In genomic region chr2:225100856-225101294, GRCh38 we compare ENCODE assay signal across 11 cellular contexts. TPM values are rescaled to one million over a fixed set of nuclear protein-coding genes. Genes with fewer than 3 reads are reported as not detected.
DNase-seq lines count a peak whose midpoint lies in the region; ATAC-seq, FAIRE-seq and TF ChIP-seq lines count a peak whose summit lies in the region.
"Had no signal": no experiment of that assay in that cellular context is flagged by ENCODE, and none has a peak within 500 bp of the region (broad histone marks: within the 10 kb centered on the region; RNA-seq: fewer than 3 reads in every experiment).

No MANE protein-coding gene starts in this region.

- POLR2A ChIA-PET in HepG2 (lab: Yijun Ruan, JAX): no interaction called here

- peaks cover 17% of the 10 kb centered on the region for H3K4me1 Mint-ChIP-seq in Calu3 (ENCODE audit: low read depth, unreplicated experiment)

- H3K4me1 ChIP-seq in HepG2 (ENCODE audit: insufficient read depth, low read length): no peaks in the 10 kb centered on the region
- H3K4me1 ChIP-seq in right lobe of liver: no peaks in the 10 kb centered on the region

- BruUV-seq in HepG2 (replicated peaks; lab: Mats Ljungman, UMichigan) (no TSS peak), Calu3 (replicated peaks; lab: Mats Ljungman, UMichigan) (no TSS peak)

- TF ChIP-seq EP300 in HepG2 (IDR thresholded peaks at IDR 0.05; ENCODE audit: low read depth in 2 of 2, low read length in 2 of 2) (no peak), HepG2 (CRISPR knock-in tag; IDR thresholded peaks at IDR 0.05; ENCODE audit: borderline replicate concordance) (no peak)

- no peak overlapping the region for H3K9ac ChIP-seq in HepG2 (ENCODE audit: insufficient read depth, low read depth, low read length)

- no peaks in the 10 kb centered on the region for H3K36me3 ChIP-seq in HepG2 (replicated peaks in 1 of 2; ENCODE audit: control insufficient read depth in 1 of 2, insufficient read depth in 2 of 2, low read length in 2 of 2)
- H3K36me3 ChIP-seq in right lobe of liver: no peaks in the 10 kb centered on the region

- no peaks in the 10 kb centered on the region for H3K27me3 Mint-ChIP-seq in Calu3 (ENCODE audit: unreplicated experiment)
- H3K27me3 Mint-ChIP-seq: activated T-cell treated with anti-CD3 and anti-CD28 coated beads, Interleukin-2, amount 50 U/mL, for 24 hours had no signal

- H3K4me3 ChIP-seq in HepG2 (replicated peaks in 1 of 3; ENCODE audit: insufficient read depth in 1 of 3, low read depth in 2 of 3, low read length in 3 of 3): no peak overlapping the region
- H3K4me3 ChIP-seq in right lobe of liver: no peak overlapping the region

- H3K27ac ChIP-seq in HepG2 (ENCODE audit: extremely low read length, insufficient read depth, low read length) (no peak overlapping the region), right lobe of liver (no peak overlapping the region)

- in situ Hi-C loops in HepG2 (cut with HindIII; ENCODE audit: extremely low pct_ligation_motif_present, low pct_unique_long_range_greater_than_20kb): no loop called here

- no peak for TF ChIP-seq RAD21 in HepG2 (CRISPR knock-in tag; IDR thresholded peaks at IDR 0.05)

- TF ChIP-seq POLR2A in HepG2 (IDR thresholded peaks at IDR 0.05; ENCODE audit: insufficient read depth in 1 of 2, low read depth in 2 of 2, low read length in 2 of 2): no peak
- TF ChIP-seq POLR2A in right lobe of liver (IDR thresholded peaks at IDR 0.05): no peak

- no peaks in the 10 kb centered on the region for H3K79me2 ChIP-seq in HepG2 (ENCODE audit: insufficient read depth, low read length)

- WGBS in HepG2 (ENCODE audit: low lambda C conversion rate): 0% methylated on average over 1 of the region's 1 CpG
- whole genome bisulfite sequencing in right lobe of liver (ENCODE audit: insufficient coverage, low coverage, low lambda C conversion rate, missing lambda C conversion rate): 35% methylated on average over 1 of the region's 1 CpG

- ATAC-seq in HepG2: no peak
- ATAC-seq in right lobe of liver: no peak
- ATAC-seq in SK-N-SH treated with all-trans-retinoic acid at 6 μM for 48 hours: peak; percentile 77

- FAIRE-seq in HepG2 (lab: Jason Lieb, UNC) (no peak), urothelium cell line (lab: Jason Lieb, UNC) (no peak)

- no peaks in the 10 kb centered on the region for H3K9me3 Mint-ChIP-seq in Calu3 (ENCODE audit: low read depth, unreplicated experiment)
- H3K9me3 Mint-ChIP-seq: activated T-cell treated with anti-CD3 and anti-CD28 coated beads, Interleukin-2, amount 50 U/mL, for 24 hours had no signal

- no peak for DNase-seq in HepG2 (ENCODE audit: low spot score)
- DNase-seq in right lobe of liver: no peak
- DNase-seq in fibroblast of the conjunctiva (ENCODE audit: low read depth): peak; percentile 72
- DNase-seq in urothelium cell line (ENCODE audit: low spot score): peak; percentile 60
- no peak for DNase-seq in Calu3
- no peak for DNase-seq in NCI-H748 treated with DMSO at 0.1 percent for 48 hours (lab: John Stamatoyannopoulos, UW)
- DNase-seq in KG1 (lab: John Stamatoyannopoulos, UW): no peak
- DNase-seq: activated T-cell treated with anti-CD3 and anti-CD28 coated beads, Interleukin-2, amount 50 U/mL, for 24 hours; C1 segment of cervical spinal cord; Kasumi-1 had no signal

- no peaks in the 10 kb centered on the region for H4K20me1 ChIP-seq in HepG2 (ENCODE audit: insufficient read depth, low read length)

- no peak overlapping the region for H3K4me3 Mint-ChIP-seq in Calu3 (ENCODE audit: low read depth, unreplicated experiment)
- H3K4me3 Mint-ChIP-seq: activated T-cell treated with anti-CD3 and anti-CD28 coated beads, Interleukin-2, amount 50 U/mL, for 24 hours had no signal

- TF ChIP-seq CTCF in HepG2 (CRISPR knock-in tag; IDR thresholded peaks at IDR 0.05) (no peak), right lobe of liver (IDR thresholded peaks at IDR 0.05) (no peak), Calu3 (IDR thresholded peaks at IDR 0.05; ENCODE audit: unreplicated experiment) (no peak)

- no peak overlapping the region for H3K4me2 ChIP-seq in HepG2 (ENCODE audit: low read depth, low read length)

- intact Hi-C loops in HepG2 (cut with micrococcal nuclease; ENCODE audit: unreplicated experiment): no loop called here
- intact Hi-C loops in right lobe of liver (cut with DNase I): no loop called here
- intact Hi-C loops in Calu3 (cut with micrococcal nuclease; ENCODE audit: unreplicated experiment): no loop called here

- H3K27me3 ChIP-seq in HepG2 (ENCODE audit: control insufficient read depth in 1 of 2, insufficient read depth in 2 of 2, low read length in 2 of 2): no peaks in the 10 kb centered on the region; a peak in 1 of 5 replicates
- no peaks in the 10 kb centered on the region for H3K27me3 ChIP-seq in right lobe of liver

- no peaks in the 10 kb centered on the region for H3K36me3 Mint-ChIP-seq in Calu3 (ENCODE audit: insufficient read depth, unreplicated experiment)

- CTCF ChIA-PET in HepG2 (lab: Yijun Ruan, JAX; ENCODE audit: low intra/inter-chr PET ratio, low total read pairs) (no interaction called here), Calu3 (lab: Charles Lee) (interaction anchor here (0.6 kb wide), 1 partner anchor 687 kb away, joined by 3 read pairs; no protein-coding TSS in a partner anchor)

- H3K27ac Mint-ChIP-seq in Calu3 (ENCODE audit: unreplicated experiment): no peak overlapping the region
- H3K27ac Mint-ChIP-seq: activated T-cell treated with anti-CD3 and anti-CD28 coated beads, Interleukin-2, amount 50 U/mL, for 24 hours had no signal

- no peaks in the 10 kb centered on the region for H3K9me3 ChIP-seq in HepG2 (ENCODE audit: low read length)
- H3K9me3 ChIP-seq in right lobe of liver: no peaks in the 10 kb centered on the region

- no peak overlapping the region for H2AFZ ChIP-seq in HepG2 (ENCODE audit: low read length)

TF ChIP-seq in HepG2, 621 proteins besides CTCF, POLR2A, EP300 and RAD21:
- no peak for TF ChIP-seq BORCS8-MEF2B (CRISPR knock-in tag; IDR thresholded peaks at IDR 0.05)
- 0 out of 2 replicates have a peak, but pooled peaks have one; percentile 17 for TF ChIP-seq NFE2L2 (IDR thresholded peaks at IDR 0.05; ENCODE audit: low read length)
- TF ChIP-seq PHB2 (IDR thresholded peaks at IDR 0.05; ENCODE audit: partially characterized antibody): no peak
- TF ChIP-seq NCOA1 (CRISPR knock-in tag; IDR thresholded peaks at IDR 0.05): no peak
- 0 out of 2 replicates have a peak, but pooled peaks have one; percentile 19 for TF ChIP-seq NFE2 (CRISPR knock-in tag; IDR thresholded peaks at IDR 0.05)
- TF ChIP-seq ATRX (CRISPR knock-in tag; IDR thresholded peaks at IDR 0.05; ENCODE audit: borderline replicate concordance): no peak

TF ChIP-seq in SK-N-SH treated with all-trans-retinoic acid at 6 μM for 48 hours, 23 proteins besides CTCF, POLR2A, EP300 and RAD21:
- TF ChIP-seq ISL1 (CRISPR knock-in tag; IDR thresholded peaks at IDR 0.05) (peak; percentile 74), ZFP3 (CRISPR knock-in tag; IDR thresholded peaks at IDR 0.05) (no peak)
TF ChIP-seq in SK-N-SH treated with all-trans-retinoic acid at 6 μM for 48 hours: peak in this region for 1.

RNA-seq across cellular contexts. Expression of gene DOCK10, which starts 58.6 kb away (rescaled TPM):
- total RNA-seq in HepG2 (2016; rRNA removed; fragmentation: Illumina TruSeq; extraction: Trizol): not detected in 2 replicates
- not detected in 2 replicates for total RNA-seq in HepG2 (2016; cell fraction: cytosol; rRNA removed; fragmentation: Illumina TruSeq; extraction: Trizol; ENCODE audit: low read depth)
- total RNA-seq in HepG2 (2016; cell fraction: insoluble cytoplasmic fraction; rRNA removed; fragmentation: Illumina TruSeq; extraction: Trizol): not detected in 2 replicates
- total RNA-seq in HepG2 (2016; cell fraction: membrane; rRNA removed; fragmentation: Illumina TruSeq; extraction: Trizol): not detected in 2 replicates
- not detected in 2 replicates for total RNA-seq in HepG2 (2016; cell fraction: nucleus; rRNA removed; fragmentation: Illumina TruSeq; extraction: Trizol)
- not detected in 2 replicates for polyA plus RNA-seq in HepG2 (2011; rRNA removed)
- 0.05 TPM in 1 of 2 replicates, not detected in the other for polyA plus RNA-seq in HepG2 (2011; cell fraction: cytosol; rRNA removed)
- polyA plus RNA-seq in HepG2 (2011; cell fraction: nucleus; rRNA removed): not detected in 2 replicates
- polyA plus RNA-seq in HepG2 (2012): not detected in 2 replicates
- not detected in 2 replicates for polyA plus RNA-seq in HepG2 (2016; cell fraction: cytosol; fragmentation: Illumina TruSeq; extraction: Trizol; ENCODE audit: low read depth)
- not detected in 2 replicates for polyA plus RNA-seq in HepG2 (2016; cell fraction: insoluble cytoplasmic fraction; fragmentation: Illumina TruSeq; extraction: Trizol; ENCODE audit: low read depth)
- polyA plus RNA-seq in HepG2 (2016; cell fraction: membrane; fragmentation: Illumina TruSeq; extraction: Trizol; ENCODE audit: low read depth): not detected in 2 replicates
- polyA plus RNA-seq in HepG2 (2016; cell fraction: nucleus; fragmentation: Illumina TruSeq; extraction: Trizol; ENCODE audit: insufficient read depth, low read depth): not detected in 2 replicates
- polyA minus RNA-seq in HepG2 (2011; rRNA and poly(A)+ RNA removed; ENCODE audit: low replicate concordance): not detected in 2 replicates
- not detected in 2 replicates for polyA minus RNA-seq in HepG2 (2011; cell fraction: cytosol; rRNA and poly(A)+ RNA removed)
- polyA minus RNA-seq in HepG2 (2011; cell fraction: nucleus; rRNA and poly(A)+ RNA removed): not detected in 2 replicates
- 10 to 100 TPM in 1 of 6 experiments, 1 to 10 TPM in 5; 5.1 to 10.2 (median 7.1) TPM for total RNA-seq in right lobe of liver
- 7.2 and 11.9 TPM in 2 replicates for total RNA-seq in Calu3 (2022)

Comparison
In these comparisons a context has a peak if more than half of its experiments do, and no peak if none do; other contexts are left out.
1. DNase-seq: peak in fibroblast of the conjunctiva (single experiment) and urothelium cell line (single experiment); none in HepG2 (single experiment), right lobe of liver (0 of 3), Calu3 (single experiment), NCI-H748 treated with DMSO at 0.1 percent for 48 hours (single experiment) and KG1 (single experiment).